Comparison of ENCODE assay signal across 8 cellular contexts in the genomic region with DNA sequence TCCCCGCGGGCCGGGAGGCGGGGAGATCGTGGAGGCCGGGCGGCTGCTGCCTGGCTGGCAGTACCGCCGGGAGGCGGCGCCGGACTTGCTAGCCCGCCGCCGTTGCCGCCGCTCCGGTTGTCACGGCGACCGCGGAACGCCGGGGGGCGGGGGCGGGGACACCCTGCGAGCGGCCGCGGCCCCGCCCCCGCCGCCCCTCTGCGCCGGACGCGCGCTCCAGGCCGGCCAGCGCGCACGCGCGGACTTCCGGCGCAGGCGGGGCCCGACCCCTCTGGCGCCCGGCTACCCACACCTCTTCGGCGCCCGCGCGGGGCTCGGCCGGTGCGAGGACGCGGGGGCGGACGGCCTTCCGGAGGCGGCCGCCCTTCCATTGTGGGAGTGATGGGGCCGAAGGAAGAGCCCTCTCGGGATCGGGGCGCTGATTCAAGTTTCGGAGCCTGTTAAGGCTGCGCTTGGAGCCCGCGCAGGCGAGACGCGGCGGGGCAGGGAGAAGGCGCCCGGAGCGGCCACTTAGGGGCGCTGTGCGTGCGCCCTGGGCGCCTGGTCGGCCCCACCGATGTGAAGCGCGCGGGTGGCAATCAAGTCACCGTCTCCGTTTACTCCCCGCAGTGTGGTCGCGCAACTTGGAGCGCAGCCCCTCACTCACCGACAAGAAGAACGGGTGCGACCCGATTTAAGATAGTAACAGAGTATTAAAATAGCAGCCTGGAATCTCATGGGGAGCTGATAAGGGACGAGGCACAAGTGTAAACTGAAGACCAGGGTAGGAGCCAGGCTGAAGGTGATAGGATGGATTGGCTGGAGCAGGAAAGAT. TPM values are rescaled to one million over a fixed set of nuclear protein-coding genes. Genes with fewer than 3 reads are reported as not detected.
A peak's percentile ranks its signal among the peaks of the same experiment; 100 is the strongest.
DNase-seq lines count a peak whose midpoint lies in the region; FAIRE-seq and TF ChIP-seq lines count a peak whose summit lies in the region.

No MANE protein-coding gene starts in this region.

- H3K56ac ChIP-seq in H1 (replicated peaks; ENCODE audit: insufficient read length, low read depth, low read length) = peak overlapping the region; percentile 52

- H2BK12ac ChIP-seq in H1 (ENCODE audit: low read depth, low read length) = no peak overlapping the region

- H3K9ac ChIP-seq in H1 (replicated peaks in 1 of 4; ENCODE audit: extremely low read depth in 1 of 4, low read depth in 3 of 4, low read length in 3 of 4) = peak overlapping the region; percentile 49 to 80 (median 62); a peak in 6 of 7 replicates

- no peak for TF ChIP-seq EP300 in H1 (IDR thresholded peaks at IDR 0.05; ENCODE audit: borderline replicate concordance in 1 of 2, low read depth in 2 of 2, low read length in 2 of 2)

- peaks cover 6% of the 10 kb centered on the region for H3K79me1 ChIP-seq in H1 (ENCODE audit: low read depth, low read length)

- no peaks in the 10 kb centered on the region for H3K27me3 ChIP-seq in H1 (replicated peaks in 1 of 4; ENCODE audit: control insufficient read depth in 3 of 4, extremely low read depth in 1 of 4, insufficient read depth in 3 of 4, low read length in 3 of 4)

- no peak overlapping the region for H2AK5ac ChIP-seq in H1 (ENCODE audit: low read depth, low read length)

- peaks cover 4% of the 10 kb centered on the region; the same call in 1 of the 2 replicates for H3K23me2 ChIP-seq in H1 (ENCODE audit: low read depth, low read length)

- no peak for FAIRE-seq in H1 (lab: Jason Lieb, UNC)

- peak overlapping the region; percentile 14 for H3K4ac ChIP-seq in H1 (replicated peaks; ENCODE audit: insufficient read length, low read depth, low read length)

- peak; percentile 57 to 79 for TF ChIP-seq POLR2A in H1 (IDR thresholded peaks at IDR 0.05; ENCODE audit: control extremely low read depth in 1 of 2, low read depth in 2 of 2, low read length in 2 of 2)

- H3K4me2 ChIP-seq in H1 (ENCODE audit: insufficient read depth in 1 of 2, low read depth in 2 of 2, low read length in 2 of 2) = peak overlapping the region; percentile 66 to 73

- H3K27ac ChIP-seq in H1 (ENCODE audit: low read depth, low read length) = peak overlapping the region; percentile 78; the same call in 1 of the 2 replicates
- peak overlapping the region; percentile 87 for H3K27ac ChIP-seq in mesodermal cell (ENCODE audit: low read depth, low read length, severe bottlenecking)

- peak; percentile 92 for DNase-seq in COR-L47 (lab: John Stamatoyannopoulos, UW)
- DNase-seq in GM20000 (ENCODE audit: low spot score) = peak; percentile 98
- peak; percentile 44 for DNase-seq in HS-5 (ENCODE audit: low read depth)
- peak; percentile 28 for DNase-seq in NK-92 (lab: John Stamatoyannopoulos, UW; ENCODE audit: unreplicated experiment)
- peak; percentile 56 to 87 (median 75) for DNase-seq in activated CD8-positive, alpha-beta memory T cell treated with anti-CD3 and anti-CD28 coated beads for 48 hours (ENCODE audit: low read depth in 2 of 3, low spot score in 2 of 3)
- DNase-seq in H1 (ENCODE audit: low read depth in 1 of 2, low spot score in 2 of 2) = peak; percentile 71 to 91
- peak; percentile 86 for DNase-seq in stimulated activated CD8-positive, alpha-beta memory T cell treated with anti-CD3 and anti-CD28 coated beads, Interleukin-15, amount 100 ng/mL, for 24 hours (ENCODE audit: low read depth)

- TF ChIP-seq CTCF in GM20000 (IDR thresholded peaks at IDR 0.05; ENCODE audit: extremely low read depth, missing control alignments) (peak; percentile 80), H1 (IDR thresholded peaks at IDR 0.05; ENCODE audit: control extremely low read depth in 1 of 3, insufficient read depth in 1 of 3, low read depth in 1 of 3, low read length in 3 of 3) (peak; percentile 69 to 74 (median 69))

- H4K8ac ChIP-seq in H1 (ENCODE audit: extremely low read depth, insufficient read depth, low read length) = peak overlapping the region; percentile 94

- H2BK5ac ChIP-seq in H1 (ENCODE audit: low read depth, low read length) = peak overlapping the region; percentile 22; the same call in 1 of the 2 replicates

- H4K20me1 ChIP-seq in H1 (replicated peaks in 1 of 2; ENCODE audit: control insufficient read depth in 1 of 2, insufficient read depth in 2 of 2, low read length in 2 of 2) = peaks cover 0 to 5% of the 10 kb centered on the region in 2 experiments

- H3K4me1 ChIP-seq in H1 (replicated peaks in 1 of 4; ENCODE audit: control insufficient read depth in 3 of 4, insufficient read depth in 4 of 4, low read length in 3 of 4) = peaks cover 0 to 10% (median 5%) of the 10 kb centered on the region in 4 experiments; a peak in 4 of 7 replicates
- peaks cover 11% of the 10 kb centered on the region for H3K4me1 ChIP-seq in mesodermal cell (ENCODE audit: control insufficient read depth, insufficient read depth, low read length, poor library complexity, severe bottlenecking)

- peak overlapping the region; percentile 82 for H4K5ac ChIP-seq in H1 (ENCODE audit: insufficient read length, low read depth, low read length)

- H3K18ac ChIP-seq in H1 (ENCODE audit: extremely low read depth, low read length) = peak overlapping the region; percentile 79; the same call in 1 of the 2 replicates

- peaks cover 7 to 35% of the 10 kb centered on the region in 2 experiments for H3K79me2 ChIP-seq in H1 (ENCODE audit: control insufficient read depth in 1 of 2, insufficient read depth in 2 of 2, low read length in 2 of 2)

- H3K23ac ChIP-seq in H1 (ENCODE audit: insufficient read length) = no peak overlapping the region

- H2BK15ac ChIP-seq in H1 (ENCODE audit: low read length) = no peak overlapping the region

- no peaks in the 10 kb centered on the region for H3K36me3 ChIP-seq in H1 (ENCODE audit: control insufficient read depth in 2 of 4, insufficient read depth in 4 of 4, low read length in 3 of 4)
- no peaks in the 10 kb centered on the region for H3K36me3 ChIP-seq in mesodermal cell (ENCODE audit: control insufficient read depth, insufficient read depth, low read length)

- no peak overlapping the region for H2BK20ac ChIP-seq in H1 (ENCODE audit: low read length)

- H2BK120ac ChIP-seq in H1 (replicated peaks; ENCODE audit: low read depth, low read length) = no peak overlapping the region

- no peak overlapping the region for H3K14ac ChIP-seq in H1 (ENCODE audit: insufficient read length)

- 1% methylated on average over 37 of the region's 100 CpGs; no CpG with 5 or more reads in 1 of the 2 experiments for WGBS in H1 (ENCODE audit: extremely low coverage in 1 of 2, insufficient coverage in 1 of 2, insufficient read length in 1 of 2, insufficient replicate concordance in 2 of 2, low coverage in 1 of 2, low lambda C conversion rate in 2 of 2, missing lambda C conversion rate in 1 of 2), 2 experiments
- 0% methylated on average over 52 to 68 of the region's 100 CpGs for WGBS in mesodermal cell (ENCODE audit: insufficient coverage in 2 of 2), 2 experiments

- CTCF ChIA-PET in H1 (lab: Charles Lee; ENCODE audit: partially characterized antibody) = no interaction called here

- peak; percentile 54 to 68; a peak in 3 of 4 replicates for TF ChIP-seq RAD21 in H1 (IDR thresholded peaks at IDR 0.05 in 1 of 2, conservative IDR thresholded peaks at IDR 0.05 in 1 of 2; ENCODE audit: low read depth in 2 of 2, low read length in 2 of 2)

- POLR2A ChIA-PET in H1 (lab: Charles Lee; ENCODE audit: partially characterized antibody) = no interaction called here

- peak overlapping the region; percentile 34 for H4K91ac ChIP-seq in H1 (replicated peaks; ENCODE audit: insufficient read length, low read length)

- 0 out of 2 replicates have a peak overlapping the region, but pooled peaks have one; percentile 30 for H2AFZ ChIP-seq in H1 (ENCODE audit: low read length)

- H3K4me3 ChIP-seq in H1 (ENCODE audit: extremely low read depth in 1 of 4, insufficient read depth in 2 of 4, low read depth in 3 of 4, low read length in 4 of 4) (peak overlapping the region; percentile 65 to 70 (median 67)), mesodermal cell (ENCODE audit: extremely low read depth, insufficient read depth, low read length, poor library complexity, severe bottlenecking) (peak overlapping the region; percentile 67)

- H3K9me3 ChIP-seq in H1 (ENCODE audit: insufficient read depth in 2 of 2, low read depth in 1 of 2, low read length in 1 of 2) = no peaks in the 10 kb centered on the region
- no peaks in the 10 kb centered on the region for H3K9me3 ChIP-seq in mesodermal cell (ENCODE audit: control insufficient read depth, low read length)

TF ChIP-seq in H1, 55 proteins besides CTCF, POLR2A, EP300 and RAD21 (continues in another document):
- no peak for TF ChIP-seq JUND (IDR thresholded peaks at IDR 0.05; ENCODE audit: low read length)
- TF ChIP-seq BACH1 (IDR thresholded peaks at IDR 0.05; ENCODE audit: low read length) = peak; percentile 58
- TF ChIP-seq TAF7 (optimal IDR thresholded peaks at IDR 0.05; ENCODE audit: borderline replicate concordance, low read depth, low read length) = peak; percentile 6
- no peak for TF ChIP-seq SP4 (IDR thresholded peaks at IDR 0.05; ENCODE audit: low read length)
- TF ChIP-seq, protein P1, sequence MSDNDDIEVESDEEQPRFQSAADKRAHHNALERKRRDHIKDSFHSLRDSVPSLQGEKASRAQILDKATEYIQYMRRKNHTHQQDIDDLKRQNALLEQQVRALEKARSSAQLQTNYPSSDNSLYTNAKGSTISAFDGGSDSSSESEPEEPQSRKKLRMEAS (IDR thresholded peaks at IDR 0.05) = 0 out of 2 replicates have a peak, but pooled peaks have one; percentile 36
- no peak for TF ChIP-seq CBX5 (IDR thresholded peaks at IDR 0.05; ENCODE audit: low read depth, low read length)
- TF ChIP-seq TAF1 (IDR thresholded peaks at IDR 0.05; ENCODE audit: low read depth, low read length) = peak; percentile 15; the same call in 1 of the 2 replicates
- no peak for TF ChIP-seq JUN (IDR thresholded peaks at IDR 0.05; ENCODE audit: low read depth, low read length)
- no peak for TF ChIP-seq HDAC6 (IDR thresholded peaks at IDR 0.05; ENCODE audit: low read depth, low read length)
- no peak for TF ChIP-seq RXRA (IDR thresholded peaks at IDR 0.05; ENCODE audit: insufficient read depth, low read depth, low read length)
- peak; percentile 72 for TF ChIP-seq ASH2L (IDR thresholded peaks at IDR 0.05; ENCODE audit: low read length)
- TF ChIP-seq NANOG (IDR thresholded peaks at IDR 0.05; ENCODE audit: insufficient read depth, low read depth, low read length, poor library complexity, severe bottlenecking) = peak; percentile 28

RNA-seq across cellular contexts. Expression of a gene that starts 0.4 kb away (rescaled TPM):
- 18.3 and 23.3 TPM in 2 replicates for total RNA-seq in H1 (2021; fragmentation: NEBNext Ultra II Directional; extraction: Animal tissue kit (Norgen Biotek cat#: 25700))
- 7.6 and 14.1 TPM in 2 replicates for polyA plus RNA-seq in H1 (2011; rRNA removed)
- 12.0 TPM for polyA plus RNA-seq in H1 (2011; cell fraction: cytosol; rRNA removed)
- polyA plus RNA-seq in H1 (2011; cell fraction: nucleus; rRNA removed) = 5.0 TPM
- 9.7 to 22.5 TPM (median 11.1 TPM) in 4 replicates for polyA plus RNA-seq in H1 (2012, experiment 1 of 2)
- 2.2 TPM for polyA plus RNA-seq in H1 (2012, experiment 2 of 2)
- 14.1 TPM for polyA plus RNA-seq in H1 (2013, experiment 1 of 2)
- polyA plus RNA-seq in H1 (2013, experiment 2 of 2) = 15.0 TPM
- polyA minus RNA-seq in H1 (2011; rRNA and poly(A)+ RNA removed) = 12.2 and 25.2 TPM in 2 replicates
- polyA minus RNA-seq in H1 (2011; cell fraction: cytosol; rRNA and poly(A)+ RNA removed) = 9.2 TPM
- 13.2 TPM for polyA minus RNA-seq in H1 (2011; cell fraction: nucleus; rRNA and poly(A)+ RNA removed)
- 56.0 TPM for polyA plus RNA-seq in mesodermal cell (2013, experiment 1 of 2)
- 63.3 TPM for polyA plus RNA-seq in mesodermal cell (2013, experiment 2 of 2)

Comparison
In these comparisons a context has a peak if more than half of its experiments do, and no peak if none do; other contexts are left out.
1. Peak in every context shown above with its lines: DNase-seq, H3K4me3 ChIP-seq and H3K27ac ChIP-seq.
2. DNase-seq: peak in every context shown above with its lines; median percentile 98 in GM20000; 92 in COR-L47; 86 in stimulated activated CD8-positive, alpha-beta memory T cell treated with anti-CD3 and anti-CD28 coated beads, Interleukin-15, amount 100 ng/mL, for 24 hours; 81 in H1; 75 in activated CD8-positive, alpha-beta memory T cell treated with anti-CD3 and anti-CD28 coated beads for 48 hours; 44 in HS-5; 28 in NK-92.